Comparison of ENCODE assay signal across 32 cellular contexts in the genomic region with DNA sequence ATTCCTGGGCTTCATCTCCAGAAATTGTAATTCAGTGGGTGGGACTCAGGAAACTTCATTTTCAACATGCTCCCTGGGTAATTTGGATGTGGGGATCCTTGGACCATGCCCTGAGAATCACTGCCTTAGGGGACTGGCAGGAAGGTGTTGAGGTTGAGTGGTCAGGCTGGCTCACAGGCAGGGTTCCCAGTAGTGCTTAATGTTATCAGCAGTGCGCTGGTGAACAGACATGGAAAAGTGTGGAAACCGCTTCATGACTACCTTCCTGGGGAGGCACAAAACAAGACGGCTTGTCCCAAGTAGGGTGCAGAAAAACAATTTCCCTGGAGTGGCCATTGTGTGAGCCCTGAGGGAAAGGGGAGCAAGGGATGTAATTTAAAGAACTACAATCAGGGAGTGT. TPM values are rescaled to one million over a fixed set of nuclear protein-coding genes. Genes with fewer than 3 reads are reported as not detected.
"Had no signal": no experiment of that assay in that cellular context is flagged by ENCODE, and none has a peak within 500 bp of the region (broad histone marks: within the 10 kb centered on the region; RNA-seq: fewer than 3 reads in every experiment).

No MANE protein-coding gene starts in this region.

- H3K4me3 Mint-ChIP-seq: mesothelial cell of epicardium; natural killer cell; nephron progenitor cell; stimulated activated memory B cell treated with anti-CD40 and anti-IgM and Interleukin-4, amounts not matched to agents 10 μg/mL and 1 μg/mL and 100 μg/mL, for 72 hours; stimulated activated naive CD8-positive, alpha-beta T cell treated with anti-CD3 and anti-CD28 coated beads, Interleukin-15, amount 100 ng/mL, for 72 hours; type B pancreatic cell had no signal

- H3K36me3 ChIP-seq: heart right ventricle, ovary, sigmoid colon, spleen, tibial nerve, uterus had no signal

- H3K9me3 ChIP-seq: heart right ventricle, ovary, sigmoid colon, spleen, tibial nerve, uterus had no signal

- H3K4me1 Mint-ChIP-seq: naive B cell; stimulated activated memory B cell treated with anti-CD40 and anti-IgM and Interleukin-4, amounts not matched to agents 10 μg/mL and 1 μg/mL and 100 μg/mL, for 72 hours; stimulated activated naive CD8-positive, alpha-beta T cell treated with anti-CD3 and anti-CD28 coated beads, Interleukin-15, amount 100 ng/mL, for 72 hours had no signal

- H3K27ac ChIP-seq: heart right ventricle, hepatocyte, ovary, sigmoid colon, spleen, tibial nerve, uterus had no signal

- DNase-seq: islet precursor cell; mesendoderm; naive B cell; natural killer cell; nephron progenitor cell; ovary; retina; right cardiac atrium; sigmoid colon; spleen; stimulated activated CD4-positive, alpha-beta T cell treated with anti-CD3 and anti-CD28 coated beads, Interleukin-2, amount 100 ng/mL, for 48 hours; stimulated activated CD4-positive, alpha-beta T cell treated with anti-CD3 and anti-CD28 coated beads, Interleukin-4, amount 100 ng/mL, for 4 hours; stimulated activated CD8-positive, alpha-beta memory T cell treated with anti-CD3 and anti-CD28 coated beads, Interleukin-4, amount 100 ng/mL, for 48 hours; stimulated activated naive CD4-positive, alpha-beta T cell treated with Interleukin-2 at 50 U/mL for 16 hours; stimulated activated naive CD8-positive, alpha-beta T cell treated with anti-CD3 and anti-CD28 coated beads, Interleukin-15, amount 100 ng/mL, for 72 hours; substantia nigra; uterus had no signal

- H3K27me3 ChIP-seq: ovary, sigmoid colon, uterus had no signal

- H3K27ac Mint-ChIP-seq: mesothelial cell of epicardium; natural killer cell; nephron progenitor cell; progenitor cell of endocrine pancreas; stimulated activated memory B cell treated with anti-CD40 and anti-IgM and Interleukin-4, amounts not matched to agents 10 μg/mL and 1 μg/mL and 100 μg/mL, for 72 hours; stimulated activated naive CD8-positive, alpha-beta T cell treated with anti-CD3 and anti-CD28 coated beads, Interleukin-15, amount 100 ng/mL, for 72 hours; type B pancreatic cell had no signal

- H3K4me3 ChIP-seq: heart right ventricle, hepatocyte, lung, ovary, sigmoid colon, spleen, tibial nerve, uterus had no signal

- ATAC-seq: natural killer cell; stimulated activated memory B cell treated with anti-CD40 and anti-IgM and Interleukin-4, amounts not matched to agents 10 μg/mL and 1 μg/mL and 100 μg/mL, for 72 hours; stimulated activated naive CD8-positive, alpha-beta T cell treated with anti-CD3 and anti-CD28 coated beads, Interleukin-15, amount 100 ng/mL, for 72 hours had no signal

- H3K4me1 ChIP-seq: spleen, tibial nerve, uterus had no signal

- H3K36me3 Mint-ChIP-seq: mesothelial cell of epicardium; naive B cell; natural killer cell; stimulated activated memory B cell treated with anti-CD40 and anti-IgM and Interleukin-4, amounts not matched to agents 10 μg/mL and 1 μg/mL and 100 μg/mL, for 72 hours; type B pancreatic cell had no signal

- H3K9me3 Mint-ChIP-seq: mesothelial cell of epicardium; natural killer cell; nephron progenitor cell; stimulated activated memory B cell treated with anti-CD40 and anti-IgM and Interleukin-4, amounts not matched to agents 10 μg/mL and 1 μg/mL and 100 μg/mL, for 72 hours; stimulated activated naive CD8-positive, alpha-beta T cell treated with anti-CD3 and anti-CD28 coated beads, Interleukin-15, amount 100 ng/mL, for 72 hours; type B pancreatic cell had no signal

RNA-seq across cellular contexts. Expression of gene SUPT20HL1, which starts 31.4 kb away (rescaled TPM):
- total RNA-seq: hepatocyte, kidney epithelial cell, left lobe of liver, lower leg skin, lung, mesothelial cell of epicardium, mononuclear cell, natural killer cell, omental fat pad, progenitor cell of endocrine pancreas, pulmonary artery endothelial cell, right cardiac atrium, spleen, temporal lobe had no signal
